8 cellular contexts compared by ENCODE assay signal in genomic region chr20:4041748-4042411, GRCh38. TPM values are rescaled to one million over a fixed set of nuclear protein-coding genes. Genes with fewer than 3 reads are reported as not detected.
DNase-seq lines count a peak whose midpoint lies in the region; ATAC-seq and TF ChIP-seq lines count a peak whose summit lies in the region.

No MANE protein-coding gene starts in this region.

- intact Hi-C loops in vagina (cut with DNase I), result no loop called here

- H2AFZ ChIP-seq in osteoblast (ENCODE audit: low read length), result no peak overlapping the region

- H3K36me3 ChIP-seq in duodenal mucosa (ENCODE audit: control insufficient read depth in 1 of 2, insufficient read depth in 2 of 2, low read length in 2 of 2) (no peaks in the 10 kb centered on the region), osteoblast (ENCODE audit: insufficient read depth, low read length) (no peaks in the 10 kb centered on the region), vagina (no peaks in the 10 kb centered on the region)

- no peak for TF ChIP-seq CTCF in osteoblast (IDR thresholded peaks at IDR 0.05; ENCODE audit: extremely low read depth, low read depth, low read length)
- TF ChIP-seq CTCF in vagina (IDR thresholded peaks at IDR 0.05), result no peak

- H4K20me1 ChIP-seq in osteoblast (ENCODE audit: insufficient read depth, low read length), result no peaks in the 10 kb centered on the region

- H3K4me1 ChIP-seq in duodenal mucosa (ENCODE audit: control insufficient read depth in 1 of 2, insufficient read depth in 2 of 2, low read length in 2 of 2) (peaks cover 26 to 34% of the 10 kb centered on the region in 2 donors), osteoblast (ENCODE audit: insufficient read depth, low read length) (peaks cover 35% of the 10 kb centered on the region), vagina (peaks cover 35% of the 10 kb centered on the region)

- DNase-seq in ELF-1 (ENCODE audit: low read depth, low spot score) (peak; percentile 68), NCI-H2196 (lab: John Stamatoyannopoulos, UW; ENCODE audit: unreplicated experiment) (peak; percentile 97), osteoblast (ENCODE audit: insufficient read length, low spot score, missing footprints) (peak; percentile 89), vagina (ENCODE audit: extremely low spot score in 2 of 2) (no peak)
- DNase-seq in stimulated activated CD4-positive, alpha-beta T cell treated with anti-CD3 and anti-CD28 coated beads, Interleukin-4, amount 100 ng/mL, for 24 hours, result no peak
- DNase-seq in stimulated activated CD4-positive, alpha-beta T cell treated with anti-CD3 and anti-CD28 coated beads, Interleukin-2, amount 100 ng/mL, for 24 hours, result no peak

- H3K4me3 ChIP-seq in duodenal mucosa (ENCODE audit: low read depth in 1 of 2, low read length in 2 of 2) (peak overlapping the region in 1 of 2 donors; percentile 42), osteoblast (ENCODE audit: insufficient read depth, low read length) (no peak overlapping the region), vagina (no peak overlapping the region)

- no peak for ATAC-seq in HG02852 (IDR thresholded peaks at IDR 0.05; ENCODE audit: unreplicated experiment)

- H3K79me2 ChIP-seq in osteoblast (ENCODE audit: insufficient read depth, low read length), result no peaks in the 10 kb centered on the region

- H3K27ac ChIP-seq in duodenal mucosa (ENCODE audit: low read depth, low read length) (peak overlapping the region; percentile 72), osteoblast (ENCODE audit: low read depth, low read length) (peak overlapping the region; percentile 36), vagina (no peak overlapping the region)

- H3K4me2 ChIP-seq in osteoblast (ENCODE audit: insufficient read depth, low read length), result peak overlapping the region; percentile 3

- TF ChIP-seq POLR2A in vagina (IDR thresholded peaks at IDR 0.05), result no peak

- H3K9me3 ChIP-seq in duodenal mucosa (ENCODE audit: control insufficient read depth in 1 of 2, low read length in 2 of 2) (no peaks in the 10 kb centered on the region), osteoblast (ENCODE audit: low read depth, low read length) (peaks cover 5% of the 10 kb centered on the region), vagina (no peaks in the 10 kb centered on the region)

- peak overlapping the region in 1 of 2 donors; percentile 60 for H3K9ac ChIP-seq in duodenal mucosa (ENCODE audit: low read depth in 1 of 2, low read length in 2 of 2)

- H3K27me3 ChIP-seq in duodenal mucosa (ENCODE audit: control insufficient read depth in 1 of 2, insufficient read depth in 2 of 2, low read length in 2 of 2) (no peaks in the 10 kb centered on the region), osteoblast (ENCODE audit: insufficient read depth, low read length) (no peaks in the 10 kb centered on the region), vagina (no peaks in the 10 kb centered on the region)

RNA-seq across cellular contexts. Expression of gene RNF24, which starts 26.5 kb away (rescaled TPM):
- total RNA-seq in osteoblast (22.4 and 25.6 TPM in 2 replicates), vagina (15.5 TPM)

Comparison
In these comparisons a context has a peak if more than half of its experiments do, and no peak if none do; other contexts are left out.
1. DNase-seq: peak in ELF-1 (single experiment), NCI-H2196 (single experiment) and osteoblast (single experiment); none in stimulated activated CD4-positive, alpha-beta T cell treated with anti-CD3 and anti-CD28 coated beads, Interleukin-4, amount 100 ng/mL, for 24 hours (single experiment), vagina (0 of 2) and stimulated activated CD4-positive, alpha-beta T cell treated with anti-CD3 and anti-CD28 coated beads, Interleukin-2, amount 100 ng/mL, for 24 hours (0 of 2).